8 cellular contexts compared by ENCODE assay signal in the genomic region with DNA sequence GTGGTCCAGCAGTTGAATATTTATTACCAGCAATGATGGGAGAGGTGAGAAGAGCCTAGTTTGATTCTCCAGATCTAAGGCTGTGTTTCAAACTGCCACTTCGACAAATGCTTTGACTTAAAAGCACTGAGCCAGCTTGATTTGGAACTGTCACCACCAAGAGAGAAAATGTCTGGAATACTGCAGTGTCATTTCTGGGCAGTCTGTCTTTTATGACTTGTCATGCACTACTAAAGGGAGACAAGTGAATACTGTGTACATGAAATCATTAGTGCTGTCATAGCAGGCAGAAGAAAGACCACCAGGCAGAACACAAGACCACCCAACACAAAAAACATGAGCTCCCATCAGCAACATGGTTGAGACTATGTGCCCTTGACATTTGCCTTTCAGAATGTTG.
"Had no signal": no experiment of that assay in that cellular context is flagged by ENCODE, and none has a peak within 500 bp of the region (broad histone marks: within the 10 kb centered on the region; RNA-seq: fewer than 3 reads in every experiment).

No MANE protein-coding gene starts in this region.

- H3K9ac ChIP-seq: KMS-11 had no signal

- H3K4me2 ChIP-seq: KMS-11 had no signal

- H3K4me3 ChIP-seq: K562 had no signal

- H3K27ac ChIP-seq: HL-60, KMS-11 had no signal

- ATAC-seq: HepG2, K562 had no signal

- DNase-seq: IMR-90, KBM-7, KG1 had no signal

- FAIRE-seq: HepG2, HTR-8/SVneo, K562 had no signal
